In the genomic region with DNA sequence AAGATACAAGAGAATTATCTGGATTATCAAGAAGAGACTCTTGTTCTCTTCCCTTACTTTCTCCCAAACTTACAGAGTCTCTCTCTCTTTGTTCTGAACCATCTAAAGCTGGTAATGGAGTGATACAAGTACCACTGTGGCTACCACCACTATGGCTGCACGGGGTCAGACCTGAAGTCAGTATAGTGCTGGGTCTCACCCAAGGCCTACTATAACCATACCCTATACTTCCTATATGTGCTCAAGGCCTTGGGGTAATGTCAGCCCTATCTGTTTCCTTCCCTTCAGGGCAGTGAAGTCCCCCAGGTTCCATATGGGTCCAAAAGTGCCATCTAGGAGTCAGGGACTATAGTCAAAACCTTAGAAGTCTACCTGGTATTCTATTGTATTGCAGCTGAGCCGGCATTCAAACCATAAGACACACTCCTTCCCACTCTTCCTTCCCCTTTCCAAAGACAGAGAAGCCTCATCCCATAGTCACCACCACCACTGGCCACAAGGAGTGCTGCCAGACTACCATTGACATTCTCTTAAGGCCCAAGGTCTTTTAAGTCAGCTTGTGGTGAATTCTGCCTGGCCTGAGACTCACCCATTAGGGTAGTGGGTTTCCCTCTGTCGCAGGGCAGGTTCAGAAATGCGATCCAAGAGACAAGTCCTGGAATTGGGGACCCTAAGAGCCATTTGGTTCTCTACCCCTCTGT, we compare ENCODE assay signal across 2 cellular contexts.
TF ChIP-seq lines count a peak whose summit lies in the region.

No MANE protein-coding gene starts in this region.

TF ChIP-seq in Ishikawa, 13 proteins besides CTCF, POLR2A, EP300 and RAD21 (continued from another document):
- TF ChIP-seq, protein P1, sequence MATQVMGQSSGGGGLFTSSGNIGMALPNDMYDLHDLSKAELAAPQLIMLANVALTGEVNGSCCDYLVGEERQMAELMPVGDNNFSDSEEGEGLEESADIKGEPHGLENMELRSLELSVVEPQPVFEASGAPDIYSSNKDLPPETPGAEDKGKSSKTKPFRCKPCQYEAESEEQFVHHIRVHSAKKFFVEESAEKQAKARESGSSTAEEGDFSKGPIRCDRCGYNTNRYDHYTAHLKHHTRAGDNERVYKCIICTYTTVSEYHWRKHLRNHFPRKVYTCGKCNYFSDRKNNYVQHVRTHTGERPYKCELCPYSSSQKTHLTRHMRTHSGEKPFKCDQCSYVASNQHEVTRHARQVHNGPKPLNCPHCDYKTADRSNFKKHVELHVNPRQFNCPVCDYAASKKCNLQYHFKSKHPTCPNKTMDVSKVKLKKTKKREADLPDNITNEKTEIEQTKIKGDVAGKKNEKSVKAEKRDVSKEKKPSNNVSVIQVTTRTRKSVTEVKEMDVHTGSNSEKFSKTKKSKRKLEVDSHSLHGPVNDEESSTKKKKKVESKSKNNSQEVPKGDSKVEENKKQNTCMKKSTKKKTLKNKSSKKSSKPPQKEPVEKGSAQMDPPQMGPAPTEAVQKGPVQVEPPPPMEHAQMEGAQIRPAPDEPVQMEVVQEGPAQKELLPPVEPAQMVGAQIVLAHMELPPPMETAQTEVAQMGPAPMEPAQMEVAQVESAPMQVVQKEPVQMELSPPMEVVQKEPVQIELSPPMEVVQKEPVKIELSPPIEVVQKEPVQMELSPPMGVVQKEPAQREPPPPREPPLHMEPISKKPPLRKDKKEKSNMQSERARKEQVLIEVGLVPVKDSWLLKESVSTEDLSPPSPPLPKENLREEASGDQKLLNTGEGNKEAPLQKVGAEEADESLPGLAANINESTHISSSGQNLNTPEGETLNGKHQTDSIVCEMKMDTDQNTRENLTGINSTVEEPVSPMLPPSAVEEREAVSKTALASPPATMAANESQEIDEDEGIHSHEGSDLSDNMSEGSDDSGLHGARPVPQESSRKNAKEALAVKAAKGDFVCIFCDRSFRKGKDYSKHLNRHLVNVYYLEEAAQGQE (IDR thresholded peaks at IDR 0.05; ENCODE audit: low read depth): no peak
- no peak for TF ChIP-seq FOXM1 (IDR thresholded peaks at IDR 0.05; ENCODE audit: borderline replicate concordance, low read depth)
- no peak for TF ChIP-seq TEAD4 (IDR thresholded peaks at IDR 0.05)
- TF ChIP-seq EGR1 (IDR thresholded peaks at IDR 0.05): no peak
- TF ChIP-seq CREB1 (IDR thresholded peaks at IDR 0.05; ENCODE audit: low read depth): no peak
- TF ChIP-seq TCF12 (IDR thresholded peaks at IDR 0.05; ENCODE audit: low read depth): no peak
- TF ChIP-seq, protein P2, sequence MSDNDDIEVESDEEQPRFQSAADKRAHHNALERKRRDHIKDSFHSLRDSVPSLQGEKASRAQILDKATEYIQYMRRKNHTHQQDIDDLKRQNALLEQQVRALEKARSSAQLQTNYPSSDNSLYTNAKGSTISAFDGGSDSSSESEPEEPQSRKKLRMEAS (IDR thresholded peaks at IDR 0.05): no peak
- no peak for TF ChIP-seq NFIC (IDR thresholded peaks at IDR 0.05)
- no peak for TF ChIP-seq ZBTB7A (IDR thresholded peaks at IDR 0.05; ENCODE audit: low read depth)
- no peak for TF ChIP-seq YY1 (IDR thresholded peaks at IDR 0.05; ENCODE audit: low read depth)
- TF ChIP-seq, protein P3, sequence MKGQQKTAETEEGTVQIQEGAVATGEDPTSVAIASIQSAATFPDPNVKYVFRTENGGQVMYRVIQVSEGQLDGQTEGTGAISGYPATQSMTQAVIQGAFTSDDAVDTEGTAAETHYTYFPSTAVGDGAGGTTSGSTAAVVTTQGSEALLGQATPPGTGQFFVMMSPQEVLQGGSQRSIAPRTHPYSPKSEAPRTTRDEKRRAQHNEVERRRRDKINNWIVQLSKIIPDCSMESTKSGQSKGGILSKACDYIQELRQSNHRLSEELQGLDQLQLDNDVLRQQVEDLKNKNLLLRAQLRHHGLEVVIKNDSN (IDR thresholded peaks at IDR 0.05): no peak
- no peak for TF ChIP-seq CEBPB (IDR thresholded peaks at IDR 0.05)

TF ChIP-seq in WTC11, 78 proteins besides CTCF, POLR2A, EP300 and RAD21 (continued from another document):
- TF ChIP-seq ZNF532 (CRISPR knock-in tag; IDR thresholded peaks at IDR 0.05; ENCODE audit: borderline replicate concordance) (no peak), MXD4 (CRISPR knock-in tag; IDR thresholded peaks at IDR 0.05; ENCODE audit: borderline replicate concordance) (no peak), TEAD1 (CRISPR knock-in tag; IDR thresholded peaks at IDR 0.05) (no peak), NR1H2 (CRISPR knock-in tag; IDR thresholded peaks at IDR 0.05) (no peak)
- TF ChIP-seq, protein P4, sequence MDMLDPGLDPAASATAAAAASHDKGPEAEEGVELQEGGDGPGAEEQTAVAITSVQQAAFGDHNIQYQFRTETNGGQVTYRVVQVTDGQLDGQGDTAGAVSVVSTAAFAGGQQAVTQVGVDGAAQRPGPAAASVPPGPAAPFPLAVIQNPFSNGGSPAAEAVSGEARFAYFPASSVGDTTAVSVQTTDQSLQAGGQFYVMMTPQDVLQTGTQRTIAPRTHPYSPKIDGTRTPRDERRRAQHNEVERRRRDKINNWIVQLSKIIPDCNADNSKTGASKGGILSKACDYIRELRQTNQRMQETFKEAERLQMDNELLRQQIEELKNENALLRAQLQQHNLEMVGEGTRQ (CRISPR knock-in tag; IDR thresholded peaks at IDR 0.05): no peak
